Comparison of ENCODE assay signal across 7 cellular contexts in the genomic region with DNA sequence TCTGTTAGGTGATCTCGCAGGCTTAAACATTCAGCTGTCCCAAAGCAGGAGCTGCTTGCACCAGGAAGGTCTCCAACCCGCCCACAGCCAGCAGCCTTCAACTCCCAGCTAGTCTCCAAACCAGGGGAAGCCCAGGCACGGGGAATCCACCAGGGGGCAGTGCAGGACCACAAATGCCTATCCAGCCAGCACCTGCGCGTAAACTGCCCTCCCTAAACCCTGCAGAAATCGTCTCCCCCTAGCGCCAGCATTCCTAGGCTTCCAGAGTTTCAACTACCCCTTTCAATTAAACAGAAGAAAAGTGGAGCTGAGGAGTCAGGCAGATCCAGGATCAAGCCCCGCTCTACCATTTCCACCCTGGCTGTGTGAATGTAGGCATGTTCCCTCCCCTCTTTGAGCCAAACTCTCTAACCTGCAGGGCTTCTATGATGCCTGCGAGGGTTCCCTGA.
DNase-seq lines count a peak whose midpoint lies in the region; ATAC-seq and TF ChIP-seq lines count a peak whose summit lies in the region.

No MANE protein-coding gene starts in this region.

- H3K4me3 ChIP-seq in cardiac fibroblast (replicated peaks in 1 of 2; ENCODE audit: low read depth in 2 of 2, low read length in 2 of 2) = no peak overlapping the region

- H3K4me1 Mint-ChIP-seq in activated B cell treated with CpG ODN at 0.5 μM for 24 hours = peaks cover 5% of the 10 kb centered on the region

- peaks cover 46% of the 10 kb centered on the region for H3K27me3 Mint-ChIP-seq in activated B cell treated with CpG ODN at 0.5 μM for 24 hours

- TF ChIP-seq CTCF in activated B cell treated with CpG ODN at 0.5 μM for 24 hours (IDR thresholded peaks at IDR 0.05) (no peak), cardiac fibroblast (IDR thresholded peaks at IDR 0.05; ENCODE audit: low read depth, low read length) (peak; percentile 94)

- no peaks in the 10 kb centered on the region for H3K9me3 Mint-ChIP-seq in activated B cell treated with CpG ODN at 0.5 μM for 24 hours

- ATAC-seq in GM18502 (IDR thresholded peaks at IDR 0.05; ENCODE audit: poor library complexity, unreplicated experiment) (peak; percentile 73), HG03139 (IDR thresholded peaks at IDR 0.05; ENCODE audit: unreplicated experiment) (peak; percentile 85), activated B cell treated with CpG ODN at 0.5 μM for 24 hours (ENCODE audit: low read depth) (peak; percentile 71)

- DNase-seq in NCI-H345 (lab: John Stamatoyannopoulos, UW) (peak; percentile 91), activated B cell treated with CpG ODN at 0.5 μM for 24 hours (peak; percentile 74), cardiac fibroblast (ENCODE audit: low read depth in 2 of 2) (peak; percentile 92), inferior parietal cortex (ENCODE audit: extremely low spot score) (peak; percentile 93)
- DNase-seq in stimulated activated CD4-positive, alpha-beta T cell treated with anti-CD3 and anti-CD28 coated beads, Interleukin-15, amount 100 ng/mL, for 48 hours (ENCODE audit: low read depth in 2 of 2) = peak; percentile 86 to 88

- H3K27ac Mint-ChIP-seq in activated B cell treated with CpG ODN at 0.5 μM for 24 hours = no peak overlapping the region

- CTCF ChIA-PET in activated B cell treated with CpG ODN at 0.5 μM for 24 hours (lab: Charles Lee) = interaction anchor here (0.7 to 2.4 kb wide), 11 partner anchors 10 to 1384 kb away, joined by 3 to 9 read pairs (median 3); no protein-coding TSS in a partner anchor

- no peaks in the 10 kb centered on the region for H3K36me3 Mint-ChIP-seq in activated B cell treated with CpG ODN at 0.5 μM for 24 hours (ENCODE audit: low read depth)

- intact Hi-C loops in activated B cell treated with CpG ODN at 0.5 μM for 24 hours (cut with micrococcal nuclease) = loop anchor here (2.0 to 5.0 kb wide), 4 partner anchors 172 to 1227 kb away; no protein-coding TSS in a partner anchor

- no peak overlapping the region for H3K4me3 Mint-ChIP-seq in activated B cell treated with CpG ODN at 0.5 μM for 24 hours

- POLR2A ChIA-PET in activated B cell treated with CpG ODN at 0.5 μM for 24 hours (lab: Charles Lee) = no interaction called here
